Comparison of ENCODE assay signal across 1 cellular context in the genomic region with DNA sequence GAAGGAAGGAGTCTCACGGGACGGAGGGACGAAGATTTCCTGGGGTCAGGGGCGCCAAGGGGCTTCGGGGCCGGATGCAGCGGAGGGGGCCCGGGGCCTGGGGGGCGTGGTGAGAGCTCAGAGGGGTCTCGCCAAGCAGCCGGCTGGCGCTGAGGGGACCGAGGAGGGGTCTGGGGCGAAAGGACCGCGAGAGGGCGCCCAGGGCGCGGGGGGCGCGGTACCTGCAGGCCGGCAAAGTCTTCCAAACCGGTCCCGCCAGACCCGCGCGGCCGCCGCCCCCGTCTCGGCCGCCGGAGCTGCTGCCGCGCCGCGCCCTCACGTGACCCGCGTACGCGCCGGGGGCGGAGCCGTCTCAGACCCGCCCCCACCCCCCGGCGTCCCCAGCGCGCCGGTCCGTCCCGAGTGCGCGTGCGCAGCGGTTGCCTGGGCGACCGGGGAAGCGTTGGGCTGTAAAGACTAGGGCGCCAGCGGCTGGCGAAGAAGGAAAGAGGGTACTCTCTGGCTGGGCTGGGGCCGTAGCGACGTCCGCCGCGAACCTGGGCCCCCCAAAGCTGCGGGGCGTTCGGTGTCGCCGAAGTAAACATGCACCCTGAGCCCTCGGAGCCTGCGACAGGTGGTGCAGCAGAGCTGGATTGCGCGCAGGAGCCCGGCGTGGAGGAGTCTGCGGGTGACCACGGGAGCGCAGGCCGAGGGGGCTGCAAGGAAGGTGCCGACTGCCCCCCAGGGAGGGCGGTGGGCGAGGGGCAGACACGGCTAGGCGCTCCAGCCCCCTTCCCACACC.
TF ChIP-seq lines count a peak whose summit lies in the region.

Gene DNAAF1 (plus strand): TSS at position 450 of the 781 bp plus-strand sequence. CDS start 133 bp downstream, at position 583.
Gene HSDL1 (minus strand): TSS at position 319 of the 781 bp plus-strand sequence. CDS start 13,856 bp downstream, outside the sequence.

TF ChIP-seq in K562, 482 proteins besides CTCF, POLR2A, EP300 and RAD21 (continued from another document and continues in another):
- TF ChIP-seq STAT6 (CRISPR knock-in tag; IDR thresholded peaks at IDR 0.05): no peak; the same call in 1 of the 2 replicates
- TF ChIP-seq CBFA2T3 (IDR thresholded peaks at IDR 0.05): no peak
- no peak for TF ChIP-seq BDP1 (IDR thresholded peaks at IDR 0.05; ENCODE audit: insufficient read depth, insufficient read length)
- TF ChIP-seq, protein P1, sequence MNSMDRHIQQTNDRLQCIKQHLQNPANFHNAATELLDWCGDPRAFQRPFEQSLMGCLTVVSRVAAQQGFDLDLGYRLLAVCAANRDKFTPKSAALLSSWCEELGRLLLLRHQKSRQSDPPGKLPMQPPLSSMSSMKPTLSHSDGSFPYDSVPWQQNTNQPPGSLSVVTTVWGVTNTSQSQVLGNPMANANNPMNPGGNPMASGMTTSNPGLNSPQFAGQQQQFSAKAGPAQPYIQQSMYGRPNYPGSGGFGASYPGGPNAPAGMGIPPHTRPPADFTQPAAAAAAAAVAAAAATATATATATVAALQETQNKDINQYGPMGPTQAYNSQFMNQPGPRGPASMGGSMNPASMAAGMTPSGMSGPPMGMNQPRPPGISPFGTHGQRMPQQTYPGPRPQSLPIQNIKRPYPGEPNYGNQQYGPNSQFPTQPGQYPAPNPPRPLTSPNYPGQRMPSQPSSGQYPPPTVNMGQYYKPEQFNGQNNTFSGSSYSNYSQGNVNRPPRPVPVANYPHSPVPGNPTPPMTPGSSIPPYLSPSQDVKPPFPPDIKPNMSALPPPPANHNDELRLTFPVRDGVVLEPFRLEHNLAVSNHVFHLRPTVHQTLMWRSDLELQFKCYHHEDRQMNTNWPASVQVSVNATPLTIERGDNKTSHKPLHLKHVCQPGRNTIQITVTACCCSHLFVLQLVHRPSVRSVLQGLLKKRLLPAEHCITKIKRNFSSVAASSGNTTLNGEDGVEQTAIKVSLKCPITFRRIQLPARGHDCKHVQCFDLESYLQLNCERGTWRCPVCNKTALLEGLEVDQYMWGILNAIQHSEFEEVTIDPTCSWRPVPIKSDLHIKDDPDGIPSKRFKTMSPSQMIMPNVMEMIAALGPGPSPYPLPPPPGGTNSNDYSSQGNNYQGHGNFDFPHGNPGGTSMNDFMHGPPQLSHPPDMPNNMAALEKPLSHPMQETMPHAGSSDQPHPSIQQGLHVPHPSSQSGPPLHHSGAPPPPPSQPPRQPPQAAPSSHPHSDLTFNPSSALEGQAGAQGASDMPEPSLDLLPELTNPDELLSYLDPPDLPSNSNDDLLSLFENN (IDR thresholded peaks at IDR 0.05; ENCODE audit: low read depth in 2 of 2, low read length in 2 of 2): no peak
- no peak for TF ChIP-seq MED1 (CRISPR knock-in tag; IDR thresholded peaks at IDR 0.05; ENCODE audit: borderline replicate concordance)
- no peak for TF ChIP-seq NFE2 (IDR thresholded peaks at IDR 0.05; ENCODE audit: low read depth)
- no peak for TF ChIP-seq ZNF239 (CRISPR knock-in tag; IDR thresholded peaks at IDR 0.05)
- no peak for TF ChIP-seq E2F3 (CRISPR knock-in tag; IDR thresholded peaks at IDR 0.05)
- no peak for TF ChIP-seq ZNF140 (CRISPR knock-in tag; IDR thresholded peaks at IDR 0.05)
- TF ChIP-seq ZNF699 (CRISPR knock-in tag; IDR thresholded peaks at IDR 0.05; ENCODE audit: insufficient replicate concordance): no peak
- no peak for TF ChIP-seq ZNF512 (tag; IDR thresholded peaks at IDR 0.05)
- no peak for TF ChIP-seq ZNF3 (CRISPR knock-in tag; IDR thresholded peaks at IDR 0.05)
- no peak for TF ChIP-seq RREB1 (CRISPR knock-in tag; IDR thresholded peaks at IDR 0.05)
- no peak for TF ChIP-seq POLR3A (IDR thresholded peaks at IDR 0.05; ENCODE audit: borderline replicate concordance, extremely low read depth, insufficient read depth, insufficient read length)
- TF ChIP-seq ZNF133 (CRISPR knock-in tag; IDR thresholded peaks at IDR 0.05): no peak
- no peak for TF ChIP-seq BRCA1 (IDR thresholded peaks at IDR 0.05)
- TF ChIP-seq BRCA1 (CRISPR knock-in tag; IDR thresholded peaks at IDR 0.05): no peak
- TF ChIP-seq YBX1 (IDR thresholded peaks at IDR 0.05): no peak
- no peak for TF ChIP-seq HDGF (IDR thresholded peaks at IDR 0.05)
- TF ChIP-seq XRCC3 (IDR thresholded peaks at IDR 0.05): no peak
- TF ChIP-seq, protein P2, sequence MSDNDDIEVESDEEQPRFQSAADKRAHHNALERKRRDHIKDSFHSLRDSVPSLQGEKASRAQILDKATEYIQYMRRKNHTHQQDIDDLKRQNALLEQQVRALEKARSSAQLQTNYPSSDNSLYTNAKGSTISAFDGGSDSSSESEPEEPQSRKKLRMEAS (CRISPR knock-in tag; IDR thresholded peaks at IDR 0.05): peak; percentile 69; the same call in 1 of the 2 replicates
- no peak for TF ChIP-seq KHSRP (IDR thresholded peaks at IDR 0.05)
- TF ChIP-seq CHD2 (IDR thresholded peaks at IDR 0.05; ENCODE audit: low read depth, low read length): no peak
- TF ChIP-seq CCNT2 (IDR thresholded peaks at IDR 0.05; ENCODE audit: borderline replicate concordance, extremely low read depth, insufficient read length, low read depth, low read length): peak; percentile 96
- TF ChIP-seq PTRF (tag; IDR thresholded peaks at IDR 0.05): no peak
- TF ChIP-seq, protein P3, sequence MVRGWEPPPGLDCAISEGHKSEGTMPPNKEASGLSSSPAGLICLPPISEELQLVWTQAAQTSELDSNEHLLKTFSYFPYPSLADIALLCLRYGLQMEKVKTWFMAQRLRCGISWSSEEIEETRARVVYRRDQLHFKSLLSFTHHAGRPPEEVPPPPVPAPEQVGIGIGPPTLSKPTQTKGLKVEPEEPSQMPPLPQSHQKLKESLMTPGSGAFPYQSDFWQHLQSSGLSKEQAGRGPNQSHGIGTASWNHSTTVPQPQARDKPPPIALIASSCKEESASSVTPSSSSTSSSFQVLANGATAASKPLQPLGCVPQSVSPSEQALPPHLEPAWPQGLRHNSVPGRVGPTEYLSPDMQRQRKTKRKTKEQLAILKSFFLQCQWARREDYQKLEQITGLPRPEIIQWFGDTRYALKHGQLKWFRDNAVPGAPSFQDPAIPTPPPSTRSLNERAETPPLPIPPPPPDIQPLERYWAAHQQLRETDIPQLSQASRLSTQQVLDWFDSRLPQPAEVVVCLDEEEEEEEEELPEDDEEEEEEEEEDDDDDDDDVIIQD (CRISPR knock-in tag; IDR thresholded peaks at IDR 0.05): no peak
- peak; percentile 99 for TF ChIP-seq SAP30 (IDR thresholded peaks at IDR 0.05; ENCODE audit: borderline replicate concordance, insufficient read depth, low read depth, low read length, poor library complexity, severe bottlenecking)
- TF ChIP-seq FOSL1 (tag; conservative IDR thresholded peaks at IDR 0.05): no peak
- TF ChIP-seq GTF2E2 (tag; IDR thresholded peaks at IDR 0.05): no peak
- no peak for TF ChIP-seq ZNF232 (CRISPR knock-in tag; IDR thresholded peaks at IDR 0.05)
- no peak for TF ChIP-seq RFX7 (CRISPR knock-in tag; IDR thresholded peaks at IDR 0.05)
- TF ChIP-seq CREM (IDR thresholded peaks at IDR 0.05; ENCODE audit: low read depth): peak; percentile 75
- peak; percentile 97 for TF ChIP-seq RFX1 (IDR thresholded peaks at IDR 0.05)
- TF ChIP-seq, protein P4, sequence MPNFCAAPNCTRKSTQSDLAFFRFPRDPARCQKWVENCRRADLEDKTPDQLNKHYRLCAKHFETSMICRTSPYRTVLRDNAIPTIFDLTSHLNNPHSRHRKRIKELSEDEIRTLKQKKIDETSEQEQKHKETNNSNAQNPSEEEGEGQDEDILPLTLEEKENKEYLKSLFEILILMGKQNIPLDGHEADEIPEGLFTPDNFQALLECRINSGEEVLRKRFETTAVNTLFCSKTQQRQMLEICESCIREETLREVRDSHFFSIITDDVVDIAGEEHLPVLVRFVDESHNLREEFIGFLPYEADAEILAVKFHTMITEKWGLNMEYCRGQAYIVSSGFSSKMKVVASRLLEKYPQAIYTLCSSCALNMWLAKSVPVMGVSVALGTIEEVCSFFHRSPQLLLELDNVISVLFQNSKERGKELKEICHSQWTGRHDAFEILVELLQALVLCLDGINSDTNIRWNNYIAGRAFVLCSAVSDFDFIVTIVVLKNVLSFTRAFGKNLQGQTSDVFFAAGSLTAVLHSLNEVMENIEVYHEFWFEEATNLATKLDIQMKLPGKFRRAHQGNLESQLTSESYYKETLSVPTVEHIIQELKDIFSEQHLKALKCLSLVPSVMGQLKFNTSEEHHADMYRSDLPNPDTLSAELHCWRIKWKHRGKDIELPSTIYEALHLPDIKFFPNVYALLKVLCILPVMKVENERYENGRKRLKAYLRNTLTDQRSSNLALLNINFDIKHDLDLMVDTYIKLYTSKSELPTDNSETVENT (CRISPR knock-in tag; IDR thresholded peaks at IDR 0.05): peak; percentile 71; the same call in 1 of the 2 replicates
- TF ChIP-seq CCAR2 (IDR thresholded peaks at IDR 0.05; ENCODE audit: low read depth, low read length): no peak
- TF ChIP-seq EZH2 (IDR thresholded peaks at IDR 0.05; ENCODE audit: borderline replicate concordance, low read depth, low read length): no peak
- TF ChIP-seq NFIC (IDR thresholded peaks at IDR 0.05): no peak
- TF ChIP-seq, protein P5, sequence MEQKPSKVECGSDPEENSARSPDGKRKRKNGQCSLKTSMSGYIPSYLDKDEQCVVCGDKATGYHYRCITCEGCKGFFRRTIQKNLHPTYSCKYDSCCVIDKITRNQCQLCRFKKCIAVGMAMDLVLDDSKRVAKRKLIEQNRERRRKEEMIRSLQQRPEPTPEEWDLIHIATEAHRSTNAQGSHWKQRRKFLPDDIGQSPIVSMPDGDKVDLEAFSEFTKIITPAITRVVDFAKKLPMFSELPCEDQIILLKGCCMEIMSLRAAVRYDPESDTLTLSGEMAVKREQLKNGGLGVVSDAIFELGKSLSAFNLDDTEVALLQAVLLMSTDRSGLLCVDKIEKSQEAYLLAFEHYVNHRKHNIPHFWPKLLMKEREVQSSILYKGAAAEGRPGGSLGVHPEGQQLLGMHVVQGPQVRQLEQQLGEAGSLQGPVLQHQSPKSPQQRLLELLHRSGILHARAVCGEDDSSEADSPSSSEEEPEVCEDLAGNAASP (IDR thresholded peaks at IDR 0.05): no peak
- no peak for TF ChIP-seq HDAC3 (IDR thresholded peaks at IDR 0.05; ENCODE audit: borderline replicate concordance, partially characterized antibody)
- no peak for TF ChIP-seq SRSF7 (optimal IDR thresholded peaks at IDR 0.05; ENCODE audit: low read depth, low read length)
